ENCODE assay signal across 1 cellular context in the genomic region with DNA sequence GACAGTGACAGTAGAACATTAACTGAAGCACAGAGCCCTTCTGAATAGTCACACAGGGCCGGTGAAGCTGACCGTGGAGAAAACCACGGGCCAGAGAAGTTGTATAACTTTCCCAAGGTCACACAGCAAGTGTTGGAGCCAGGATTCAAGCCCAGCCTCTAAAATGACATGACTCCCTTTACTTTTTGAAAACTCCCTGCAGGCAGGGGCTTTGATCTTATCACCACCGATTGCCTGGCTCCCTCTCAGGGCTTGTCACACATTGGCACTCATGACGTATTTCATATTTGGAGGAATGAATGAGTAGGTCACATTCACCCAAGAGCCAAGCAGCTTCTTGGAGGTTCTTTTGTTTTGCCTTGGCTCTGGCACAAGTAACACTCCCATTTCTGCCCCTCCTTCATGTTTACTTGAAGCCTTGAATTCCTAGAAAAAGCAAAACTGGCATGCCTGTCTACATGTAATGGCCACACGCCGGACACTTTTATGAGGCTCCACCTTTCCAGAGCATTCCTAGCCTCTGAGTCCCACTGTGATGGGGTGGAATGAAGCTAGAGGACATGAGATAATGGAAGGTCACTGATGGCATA.
TF ChIP-seq lines count a peak whose summit lies in the region.

No MANE protein-coding gene starts in this region.

TF ChIP-seq in HepG2, 621 proteins besides CTCF, POLR2A, EP300 and RAD21:
- TF ChIP-seq MEF2D (CRISPR knock-in tag; IDR thresholded peaks at IDR 0.05) (no peak), SMC3 (IDR thresholded peaks at IDR 0.05; ENCODE audit: low read length) (no peak), ZNF280B (CRISPR knock-in tag; IDR thresholded peaks at IDR 0.05; ENCODE audit: borderline replicate concordance) (no peak), THRA (CRISPR knock-in tag; IDR thresholded peaks at IDR 0.05; ENCODE audit: borderline replicate concordance) (no peak), RBFOX2 (IDR thresholded peaks at IDR 0.05; ENCODE audit: low read depth, low read length) (no peak), PPARG (CRISPR knock-in tag; conservative IDR thresholded peaks at IDR 0.05) (no peak), ELF3 (CRISPR knock-in tag; IDR thresholded peaks at IDR 0.05) (0 out of 2 replicates have a peak, but pooled peaks have one; percentile 10), CBX5 (CRISPR knock-in tag; IDR thresholded peaks at IDR 0.05; ENCODE audit: borderline replicate concordance) (0 out of 2 replicates have a peak, but pooled peaks have one; percentile 14), CREB1 (IDR thresholded peaks at IDR 0.05) (peak; percentile 73), CREB1 (CRISPR knock-in tag; IDR thresholded peaks at IDR 0.05) (no peak), CHCHD3 (CRISPR knock-in tag; IDR thresholded peaks at IDR 0.05) (no peak), FOSL2 (CRISPR knock-in tag; IDR thresholded peaks at IDR 0.05) (peak; percentile 34; the same call in 1 of the 2 replicates), RXRB (CRISPR knock-in tag; IDR thresholded peaks at IDR 0.05; ENCODE audit: borderline replicate concordance) (no peak), ZNF768 (CRISPR knock-in tag; IDR thresholded peaks at IDR 0.05) (peak; percentile 92), SMARCE1 (IDR thresholded peaks at IDR 0.05; ENCODE audit: borderline replicate concordance) (no peak), ZNF20 (CRISPR knock-in tag; IDR thresholded peaks at IDR 0.05) (no peak), TEAD3 (CRISPR knock-in tag; optimal IDR thresholded peaks at IDR 0.05; ENCODE audit: borderline replicate concordance) (peak; percentile 12), ZNF503 (CRISPR knock-in tag; IDR thresholded peaks at IDR 0.05) (no peak), RARA (CRISPR knock-in tag; IDR thresholded peaks at IDR 0.05) (0 out of 2 replicates have a peak, but pooled peaks have one; percentile 29), BCL6 (CRISPR knock-in tag; IDR thresholded peaks at IDR 0.05) (peak; percentile 83), ZNF512B (CRISPR knock-in tag; IDR thresholded peaks at IDR 0.05; ENCODE audit: borderline replicate concordance) (no peak), ZNF615 (CRISPR knock-in tag; IDR thresholded peaks at IDR 0.05; ENCODE audit: borderline replicate concordance) (no peak), PHF21A (CRISPR knock-in tag; IDR thresholded peaks at IDR 0.05) (no peak), KDM3A (CRISPR knock-in tag; IDR thresholded peaks at IDR 0.05; ENCODE audit: low read depth) (no peak), FLYWCH1 (CRISPR knock-in tag; IDR thresholded peaks at IDR 0.05) (no peak), ZBED4 (CRISPR knock-in tag; IDR thresholded peaks at IDR 0.05; ENCODE audit: borderline replicate concordance) (no peak), ZMYM3 (CRISPR knock-in tag; IDR thresholded peaks at IDR 0.05) (peak; percentile 80; the same call in 1 of the 2 replicates), YY1 (IDR thresholded peaks at IDR 0.05; ENCODE audit: insufficient read depth, insufficient replicate concordance, low read depth, low read length) (peak; percentile 70), TCF7 (IDR thresholded peaks at IDR 0.05; ENCODE audit: low read depth) (0 out of 2 replicates have a peak, but pooled peaks have one; percentile 10), SP140L (CRISPR knock-in tag; IDR thresholded peaks at IDR 0.05; ENCODE audit: borderline replicate concordance) (no peak), ZNF24 (IDR thresholded peaks at IDR 0.05) (no peak)
- TF ChIP-seq, protein P1, sequence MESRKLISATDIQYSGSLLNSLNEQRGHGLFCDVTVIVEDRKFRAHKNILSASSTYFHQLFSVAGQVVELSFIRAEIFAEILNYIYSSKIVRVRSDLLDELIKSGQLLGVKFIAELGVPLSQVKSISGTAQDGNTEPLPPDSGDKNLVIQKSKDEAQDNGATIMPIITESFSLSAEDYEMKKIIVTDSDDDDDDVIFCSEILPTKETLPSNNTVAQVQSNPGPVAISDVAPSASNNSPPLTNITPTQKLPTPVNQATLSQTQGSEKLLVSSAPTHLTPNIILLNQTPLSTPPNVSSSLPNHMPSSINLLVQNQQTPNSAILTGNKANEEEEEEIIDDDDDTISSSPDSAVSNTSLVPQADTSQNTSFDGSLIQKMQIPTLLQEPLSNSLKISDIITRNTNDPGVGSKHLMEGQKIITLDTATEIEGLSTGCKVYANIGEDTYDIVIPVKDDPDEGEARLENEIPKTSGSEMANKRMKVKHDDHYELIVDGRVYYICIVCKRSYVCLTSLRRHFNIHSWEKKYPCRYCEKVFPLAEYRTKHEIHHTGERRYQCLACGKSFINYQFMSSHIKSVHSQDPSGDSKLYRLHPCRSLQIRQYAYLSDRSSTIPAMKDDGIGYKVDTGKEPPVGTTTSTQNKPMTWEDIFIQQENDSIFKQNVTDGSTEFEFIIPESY (CRISPR knock-in tag; IDR thresholded peaks at IDR 0.05) = no peak
- TF ChIP-seq, protein P2, sequence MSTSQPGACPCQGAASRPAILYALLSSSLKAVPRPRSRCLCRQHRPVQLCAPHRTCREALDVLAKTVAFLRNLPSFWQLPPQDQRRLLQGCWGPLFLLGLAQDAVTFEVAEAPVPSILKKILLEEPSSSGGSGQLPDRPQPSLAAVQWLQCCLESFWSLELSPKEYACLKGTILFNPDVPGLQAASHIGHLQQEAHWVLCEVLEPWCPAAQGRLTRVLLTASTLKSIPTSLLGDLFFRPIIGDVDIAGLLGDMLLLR (CRISPR knock-in tag; IDR thresholded peaks at IDR 0.05) = no peak
- TF ChIP-seq, protein P3, sequence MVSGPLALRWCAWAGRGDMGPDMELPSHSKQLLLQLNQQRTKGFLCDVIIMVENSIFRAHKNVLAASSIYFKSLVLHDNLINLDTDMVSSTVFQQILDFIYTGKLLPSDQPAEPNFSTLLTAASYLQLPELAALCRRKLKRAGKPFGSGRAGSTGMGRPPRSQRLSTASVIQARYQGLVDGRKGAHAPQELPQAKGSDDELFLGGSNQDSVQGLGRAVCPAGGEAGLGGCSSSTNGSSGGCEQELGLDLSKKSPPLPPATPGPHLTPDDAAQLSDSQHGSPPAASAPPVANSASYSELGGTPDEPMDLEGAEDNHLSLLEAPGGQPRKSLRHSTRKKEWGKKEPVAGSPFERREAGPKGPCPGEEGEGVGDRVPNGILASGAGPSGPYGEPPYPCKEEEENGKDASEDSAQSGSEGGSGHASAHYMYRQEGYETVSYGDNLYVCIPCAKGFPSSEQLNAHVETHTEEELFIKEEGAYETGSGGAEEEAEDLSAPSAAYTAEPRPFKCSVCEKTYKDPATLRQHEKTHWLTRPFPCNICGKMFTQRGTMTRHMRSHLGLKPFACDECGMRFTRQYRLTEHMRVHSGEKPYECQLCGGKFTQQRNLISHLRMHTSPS (CRISPR knock-in tag; IDR thresholded peaks at IDR 0.05; ENCODE audit: low read depth) = no peak
- TF ChIP-seq, protein P4, sequence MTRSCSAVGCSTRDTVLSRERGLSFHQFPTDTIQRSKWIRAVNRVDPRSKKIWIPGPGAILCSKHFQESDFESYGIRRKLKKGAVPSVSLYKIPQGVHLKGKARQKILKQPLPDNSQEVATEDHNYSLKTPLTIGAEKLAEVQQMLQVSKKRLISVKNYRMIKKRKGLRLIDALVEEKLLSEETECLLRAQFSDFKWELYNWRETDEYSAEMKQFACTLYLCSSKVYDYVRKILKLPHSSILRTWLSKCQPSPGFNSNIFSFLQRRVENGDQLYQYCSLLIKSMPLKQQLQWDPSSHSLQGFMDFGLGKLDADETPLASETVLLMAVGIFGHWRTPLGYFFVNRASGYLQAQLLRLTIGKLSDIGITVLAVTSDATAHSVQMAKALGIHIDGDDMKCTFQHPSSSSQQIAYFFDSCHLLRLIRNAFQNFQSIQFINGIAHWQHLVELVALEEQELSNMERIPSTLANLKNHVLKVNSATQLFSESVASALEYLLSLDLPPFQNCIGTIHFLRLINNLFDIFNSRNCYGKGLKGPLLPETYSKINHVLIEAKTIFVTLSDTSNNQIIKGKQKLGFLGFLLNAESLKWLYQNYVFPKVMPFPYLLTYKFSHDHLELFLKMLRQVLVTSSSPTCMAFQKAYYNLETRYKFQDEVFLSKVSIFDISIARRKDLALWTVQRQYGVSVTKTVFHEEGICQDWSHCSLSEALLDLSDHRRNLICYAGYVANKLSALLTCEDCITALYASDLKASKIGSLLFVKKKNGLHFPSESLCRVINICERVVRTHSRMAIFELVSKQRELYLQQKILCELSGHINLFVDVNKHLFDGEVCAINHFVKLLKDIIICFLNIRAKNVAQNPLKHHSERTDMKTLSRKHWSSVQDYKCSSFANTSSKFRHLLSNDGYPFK (CRISPR knock-in tag; IDR thresholded peaks at IDR 0.05; ENCODE audit: borderline replicate concordance) = peak; percentile 99
